ENCODE assay signal across 25 cellular contexts in genomic region chr1:61273167-61273705, GRCh38.
DNase-seq lines count a peak whose midpoint lies in the region; ATAC-seq and TF ChIP-seq lines count a peak whose summit lies in the region.
"Had no signal": no experiment of that assay in that cellular context is flagged by ENCODE, and none has a peak within 500 bp of the region (broad histone marks: within the 10 kb centered on the region; RNA-seq: fewer than 3 reads in every experiment).

No MANE protein-coding gene starts in this region.

- peaks cover 7% of the 10 kb centered on the region for H3K79me2 ChIP-seq in ACC112 (ENCODE audit: control insufficient read depth, insufficient read depth, low read length, unreplicated experiment)

- POLR2A ChIA-PET in activated CD4-positive, alpha-beta T cell treated with anti-CD3 and anti-CD28 coated beads for 36 hours (lab: Charles Lee): no interaction called here

- H3K4me1 Mint-ChIP-seq in activated CD4-positive, alpha-beta T cell treated with anti-CD3 and anti-CD28 coated beads for 36 hours: peaks cover 37% of the 10 kb centered on the region
- H3K4me1 Mint-ChIP-seq: activated naive CD8-positive, alpha-beta T cell treated with anti-CD3 and anti-CD28 coated beads, Interleukin-2, amount 10 ng/mL, durations not matched to agents 7 days and 5 days; B cell; naive B cell had no signal

- no peak for ATAC-seq in activated CD4-positive, alpha-beta T cell treated with anti-CD3 and anti-CD28 coated beads for 36 hours
- ATAC-seq: activated CD4-positive, CD25-positive, alpha-beta regulatory T cell treated with anti-CD3 and anti-CD28 coated beads, Interleukin-2, amount 50 U/mL, for 24 hours; activated CD8-positive, alpha-beta T cell treated with anti-CD3 and anti-CD28 coated beads, Interleukin-2, amount 10 ng/mL, durations not matched to agents 7 days and 5 days; T-helper 17 cell had no signal

- H2AFZ ChIP-seq in ACC112 (ENCODE audit: low read length, unreplicated experiment): no peak overlapping the region

- DNase-seq in cerebellar cortex (ENCODE audit: low spot score) (peak; percentile 70), right atrium auricular region (ENCODE audit: low spot score) (no peak), SHP77 treated with DMSO at 0.1 percent for 48 hours (lab: John Stamatoyannopoulos, UW) (no peak), NCI-H748 treated with DMSO at 0.1 percent for 48 hours (lab: John Stamatoyannopoulos, UW) (no peak), iPS-NIHi7 (ENCODE audit: extremely low spot score) (no peak)
- no peak for DNase-seq in activated CD4-positive, alpha-beta T cell treated with anti-CD3 and anti-CD28 coated beads for 36 hours
- DNase-seq: activated CD8-positive, alpha-beta T cell treated with anti-CD3 and anti-CD28 coated beads, Interleukin-2, amount 10 ng/mL, durations not matched to agents 7 days and 5 days; activated gamma-delta T cell; activated naive CD8-positive, alpha-beta T cell treated with anti-CD3 and anti-CD28 coated beads, Interleukin-2, amount 10 ng/mL, durations not matched to agents 7 days and 5 days; CD8-positive, alpha-beta memory T cell; DMS 273 treated with DMSO at 0.1 percent for 48 hours; effector memory CD4-positive, alpha-beta T cell; EL; foreskin fibroblast; naive B cell; NCI-H1092; NCI-H187; NCI-H526; spleen; T-helper 17 cell; uterus had no signal

- peaks cover 5% of the 10 kb centered on the region for H3K27me3 Mint-ChIP-seq in activated CD4-positive, alpha-beta T cell treated with anti-CD3 and anti-CD28 coated beads for 36 hours
- H3K27me3 Mint-ChIP-seq: activated naive CD8-positive, alpha-beta T cell treated with anti-CD3 and anti-CD28 coated beads, Interleukin-2, amount 10 ng/mL, durations not matched to agents 7 days and 5 days; B cell; CD8-positive, alpha-beta memory T cell; naive B cell had no signal

- no peak overlapping the region for H3K27ac Mint-ChIP-seq in activated CD4-positive, alpha-beta T cell treated with anti-CD3 and anti-CD28 coated beads for 36 hours
- H3K27ac Mint-ChIP-seq: activated CD8-positive, alpha-beta T cell treated with anti-CD3 and anti-CD28 coated beads, Interleukin-2, amount 10 ng/mL, durations not matched to agents 7 days and 5 days; activated naive CD8-positive, alpha-beta T cell treated with anti-CD3 and anti-CD28 coated beads, Interleukin-2, amount 10 ng/mL, durations not matched to agents 7 days and 5 days; B cell; CD8-positive, alpha-beta memory T cell; naive B cell; T-helper 17 cell had no signal

- no peaks in the 10 kb centered on the region for H3K36me3 Mint-ChIP-seq in activated CD4-positive, alpha-beta T cell treated with anti-CD3 and anti-CD28 coated beads for 36 hours (ENCODE audit: low read depth)
- H3K36me3 Mint-ChIP-seq: activated naive CD8-positive, alpha-beta T cell treated with anti-CD3 and anti-CD28 coated beads, Interleukin-2, amount 10 ng/mL, durations not matched to agents 7 days and 5 days; CD8-positive, alpha-beta memory T cell; naive B cell had no signal

- peak overlapping the region; percentile 27; the same call in 1 of the 2 replicates for H3K27ac ChIP-seq in ACC112 (ENCODE audit: low read depth, low read length)
- peak overlapping the region; percentile 4 to 34 for H3K27ac ChIP-seq in right atrium auricular region
- peak overlapping the region; percentile 26 for H3K27ac ChIP-seq in skeletal muscle tissue (ENCODE audit: low read depth, low read length)
- H3K27ac ChIP-seq: spleen, uterus had no signal

- H3K9me3 Mint-ChIP-seq in activated CD4-positive, alpha-beta T cell treated with anti-CD3 and anti-CD28 coated beads for 36 hours (ENCODE audit: low read depth): no peaks in the 10 kb centered on the region
- H3K9me3 Mint-ChIP-seq: activated naive CD8-positive, alpha-beta T cell treated with anti-CD3 and anti-CD28 coated beads, Interleukin-2, amount 10 ng/mL, durations not matched to agents 7 days and 5 days; CD8-positive, alpha-beta memory T cell; naive B cell had no signal

- peak overlapping the region; percentile 56; the same call in 1 of the 2 replicates for H3K4me3 ChIP-seq in ACC112 (ENCODE audit: low read depth, low read length)
- H3K4me3 ChIP-seq in right atrium auricular region: no peak overlapping the region
- H3K4me3 ChIP-seq in skeletal muscle tissue (ENCODE audit: low read length in 3 of 3): no peak overlapping the region
- H3K4me3 ChIP-seq: spleen, uterus had no signal

- CTCF ChIA-PET in activated CD4-positive, alpha-beta T cell treated with anti-CD3 and anti-CD28 coated beads for 36 hours (lab: Charles Lee): interaction anchor here (0.6 kb wide), 1 partner anchor 134 kb away, joined by 3 read pairs; no protein-coding TSS in a partner anchor

- H3K27me3 ChIP-seq in ACC112 (ENCODE audit: insufficient read depth, low read length): no peaks in the 10 kb centered on the region
- H3K27me3 ChIP-seq in right atrium auricular region: no peaks in the 10 kb centered on the region
- no peaks in the 10 kb centered on the region for H3K27me3 ChIP-seq in skeletal muscle tissue (ENCODE audit: control insufficient read depth in 3 of 3, insufficient read depth in 3 of 3, low read length in 3 of 3)
- H3K27me3 ChIP-seq: spleen, uterus had no signal

- H3K9me3 ChIP-seq in right atrium auricular region (no peaks in the 10 kb centered on the region), skeletal muscle tissue (ENCODE audit: control insufficient read depth in 3 of 3, low read length in 3 of 3) (no peaks in the 10 kb centered on the region)
- H3K9me3 ChIP-seq: spleen, uterus had no signal

- H3K36me3 ChIP-seq in ACC112 (ENCODE audit: insufficient read depth, low read length): no peaks in the 10 kb centered on the region
- H3K36me3 ChIP-seq in right atrium auricular region: no peaks in the 10 kb centered on the region
- no peaks in the 10 kb centered on the region for H3K36me3 ChIP-seq in skeletal muscle tissue (ENCODE audit: control insufficient read depth in 3 of 3, insufficient read depth in 3 of 3, low read length in 3 of 3)
- H3K36me3 ChIP-seq: spleen, uterus had no signal

- intact Hi-C loops in activated CD4-positive, alpha-beta T cell treated with anti-CD3 and anti-CD28 coated beads for 36 hours (cut with DNase I, micrococcal nuclease): loop anchor here in 1 of 2 experiments (10.0 kb wide), 1 partner anchor 182 kb away; no protein-coding TSS in a partner anchor

- H3K4me1 ChIP-seq in ACC112 (ENCODE audit: control insufficient read depth, insufficient read depth, low read length, unreplicated experiment): peaks cover 55% of the 10 kb centered on the region
- H3K4me1 ChIP-seq in right atrium auricular region: peaks cover 0 to 56% of the 10 kb centered on the region in 2 donors
- H3K4me1 ChIP-seq in skeletal muscle tissue (ENCODE audit: control insufficient read depth in 3 of 3, insufficient read depth in 3 of 3, low read length in 3 of 3): peaks cover 0 to 13% (median 0%) of the 10 kb centered on the region in 3 donors
- H3K4me1 ChIP-seq: uterus had no signal

- no peak overlapping the region for H3K4me3 Mint-ChIP-seq in activated CD4-positive, alpha-beta T cell treated with anti-CD3 and anti-CD28 coated beads for 36 hours
- H3K4me3 Mint-ChIP-seq: activated CD8-positive, alpha-beta T cell treated with anti-CD3 and anti-CD28 coated beads, Interleukin-2, amount 10 ng/mL, durations not matched to agents 7 days and 5 days; activated naive CD8-positive, alpha-beta T cell treated with anti-CD3 and anti-CD28 coated beads, Interleukin-2, amount 10 ng/mL, durations not matched to agents 7 days and 5 days; B cell; CD8-positive, alpha-beta memory T cell; naive B cell; T-helper 17 cell had no signal

- peak overlapping the region in 1 of 3 donors; percentile 48 for H3K9ac ChIP-seq in skeletal muscle tissue (ENCODE audit: low read depth in 1 of 3, low read length in 3 of 3)

- TF ChIP-seq CTCF in right atrium auricular region (IDR thresholded peaks at IDR 0.05): no peak
